In genomic region chr19:48149430-48149829, GRCh38 we compare ENCODE assay signal across 1 cellular context.
TF ChIP-seq lines count a peak whose summit lies in the region.

No MANE protein-coding gene starts in this region.

TF ChIP-seq in WTC11, 78 proteins besides CTCF, POLR2A, EP300 and RAD21 (continued from another document):
- TF ChIP-seq IRF1 (CRISPR knock-in tag; IDR thresholded peaks at IDR 0.05) (no peak), AFF4 (CRISPR knock-in tag; IDR thresholded peaks at IDR 0.05; ENCODE audit: borderline replicate concordance) (no peak), PRRX2 (CRISPR knock-in tag; IDR thresholded peaks at IDR 0.05) (no peak), MAX (CRISPR knock-in tag; IDR thresholded peaks at IDR 0.05) (no peak), ZNF263 (CRISPR knock-in tag; IDR thresholded peaks at IDR 0.05; ENCODE audit: low read depth) (no peak), RORB (CRISPR knock-in tag; IDR thresholded peaks at IDR 0.05) (no peak), FOXP4 (CRISPR knock-in tag; IDR thresholded peaks at IDR 0.05) (no peak), E2F5 (CRISPR knock-in tag; IDR thresholded peaks at IDR 0.05) (no peak)
TF ChIP-seq in WTC11: peak in this region for 0.
